In genomic region chr1:209895709-209896108, GRCh38 we compare ENCODE assay signal across 15 cellular contexts. TPM values are rescaled to one million over a fixed set of nuclear protein-coding genes. Genes with fewer than 3 reads are reported as not detected.
A peak's percentile ranks its signal among the peaks of the same experiment; 100 is the strongest.
DNase-seq lines count a peak whose midpoint lies in the region; ATAC-seq and TF ChIP-seq lines count a peak whose summit lies in the region.
"Had no signal": no experiment of that assay in that cellular context is flagged by ENCODE, and none has a peak within 500 bp of the region (broad histone marks: within the 10 kb centered on the region; RNA-seq: fewer than 3 reads in every experiment).

No MANE protein-coding gene starts in this region.

- H3K4me1 Mint-ChIP-seq in CD4-positive, alpha-beta T cell (ENCODE audit: low read depth): peaks cover 12% of the 10 kb centered on the region
- H3K4me1 Mint-ChIP-seq: activated naive CD8-positive, alpha-beta T cell treated with anti-CD3 and anti-CD28 coated beads, Interleukin-2, amount 10 ng/mL, durations not matched to agents 7 days and 5 days had no signal

- no peak overlapping the region for H2AFZ ChIP-seq in MM.1S (ENCODE audit: low read length)

- no peaks in the 10 kb centered on the region for H4K20me1 ChIP-seq in MM.1S (ENCODE audit: insufficient read depth, low read length)

- no peaks in the 10 kb centered on the region for H3K36me3 Mint-ChIP-seq in CD4-positive, alpha-beta T cell (ENCODE audit: low read depth)
- H3K36me3 Mint-ChIP-seq: activated naive CD8-positive, alpha-beta T cell treated with anti-CD3 and anti-CD28 coated beads, Interleukin-2, amount 10 ng/mL, durations not matched to agents 7 days and 5 days had no signal

- CTCF ChIA-PET in CD4-positive, alpha-beta T cell (lab: Charles Lee): no interaction called here

- intact Hi-C loops in CD4-positive, alpha-beta T cell (cut with DNase I, micrococcal nuclease): no loop called here

- H3K9ac ChIP-seq in adipocyte (ENCODE audit: low read length): no peak overlapping the region
- H3K9ac ChIP-seq in MM.1S (ENCODE audit: low read length): no peak overlapping the region

- no peaks in the 10 kb centered on the region for H3K27me3 ChIP-seq in adipocyte (replicated peaks; ENCODE audit: control insufficient read depth, insufficient read depth, low read length)
- no peaks in the 10 kb centered on the region for H3K27me3 ChIP-seq in CD4-positive, alpha-beta T cell (ENCODE audit: control insufficient read depth, insufficient read depth, low read length)
- H3K27me3 ChIP-seq in MM.1S (replicated peaks; ENCODE audit: insufficient read depth, low read length): no peaks in the 10 kb centered on the region
- H3K27me3 ChIP-seq: right atrium auricular region, vagina had no signal

- no peaks in the 10 kb centered on the region for H3F3A ChIP-seq in MM.1S (ENCODE audit: insufficient read depth, low read length)

- peaks cover 13% of the 10 kb centered on the region for H3K27me3 Mint-ChIP-seq in CD4-positive, alpha-beta T cell
- H3K27me3 Mint-ChIP-seq: activated naive CD8-positive, alpha-beta T cell treated with anti-CD3 and anti-CD28 coated beads, Interleukin-2, amount 10 ng/mL, durations not matched to agents 7 days and 5 days had no signal

- no peaks in the 10 kb centered on the region for H3K79me2 ChIP-seq in MM.1S (ENCODE audit: low read length)

- TF ChIP-seq CTCF in AG09319 (IDR thresholded peaks at IDR 0.05; ENCODE audit: low read depth, low read length): no peak
- no peak for TF ChIP-seq CTCF in CD4-positive, alpha-beta T cell (IDR thresholded peaks at IDR 0.05)
- TF ChIP-seq CTCF in MM.1S (IDR thresholded peaks at IDR 0.05; ENCODE audit: low read length): no peak

- H3K4me1 ChIP-seq in adipocyte (ENCODE audit: control insufficient read depth, insufficient read depth, low read length): peaks cover 10% of the 10 kb centered on the region
- H3K4me1 ChIP-seq in MM.1S (ENCODE audit: low read length): no peaks in the 10 kb centered on the region
- H3K4me1 ChIP-seq: right atrium auricular region, SJCRH30, vagina had no signal

- DNase-seq in AG09319 (ENCODE audit: extremely low read depth, low read depth) (peak; percentile 29), H4 (ENCODE audit: low spot score) (peak; percentile 39), adipocyte (ENCODE audit: low read depth) (peak; percentile 46), islet precursor cell (peak; percentile 90), inferior parietal cortex (ENCODE audit: extremely low spot score) (no peak), NCI-H69 (lab: John Stamatoyannopoulos, UW) (no peak), MM.1S (no peak)
- DNase-seq in CD4-positive, alpha-beta T cell: no peak
- DNase-seq: activated naive CD8-positive, alpha-beta T cell treated with anti-CD3 and anti-CD28 coated beads, Interleukin-2, amount 10 ng/mL, durations not matched to agents 7 days and 5 days; effector memory CD4-positive, alpha-beta T cell; NCI-H1092 treated with DMSO at 0.1 percent for 48 hours; NCI-H524 treated with DMSO at 0.1 percent for 48 hours had no signal

- H3K4me2 ChIP-seq in MM.1S (ENCODE audit: low read depth, low read length): no peak overlapping the region

- ATAC-seq in CD4-positive, alpha-beta T cell (ENCODE audit: poor library complexity): no peak

- no peaks in the 10 kb centered on the region for H3K9me3 Mint-ChIP-seq in CD4-positive, alpha-beta T cell
- H3K9me3 Mint-ChIP-seq: activated naive CD8-positive, alpha-beta T cell treated with anti-CD3 and anti-CD28 coated beads, Interleukin-2, amount 10 ng/mL, durations not matched to agents 7 days and 5 days had no signal

- H3K4me3 ChIP-seq in adipocyte (ENCODE audit: low read length): no peak overlapping the region
- no peak overlapping the region for H3K4me3 ChIP-seq in MM.1S (ENCODE audit: low read length)
- H3K4me3 ChIP-seq: right atrium auricular region, SJCRH30, vagina had no signal

- no peak overlapping the region for H3K4me3 Mint-ChIP-seq in CD4-positive, alpha-beta T cell
- H3K4me3 Mint-ChIP-seq: activated naive CD8-positive, alpha-beta T cell treated with anti-CD3 and anti-CD28 coated beads, Interleukin-2, amount 10 ng/mL, durations not matched to agents 7 days and 5 days had no signal

- no peak overlapping the region for H3K27ac ChIP-seq in CD4-positive, alpha-beta T cell (ENCODE audit: low read depth, low read length)
- no peak overlapping the region for H3K27ac ChIP-seq in MM.1S (ENCODE audit: low read length)
- H3K27ac ChIP-seq: right atrium auricular region, SJCRH30, vagina had no signal

- H3K9me2 ChIP-seq in MM.1S (replicated peaks; ENCODE audit: insufficient read depth, low read length): no peaks in the 10 kb centered on the region

- POLR2A ChIA-PET in CD4-positive, alpha-beta T cell (lab: Charles Lee): no interaction called here

- H3K9me3 ChIP-seq in adipocyte (ENCODE audit: control insufficient read depth, low read length): peaks cover 3% of the 10 kb centered on the region
- H3K9me3 ChIP-seq in CD4-positive, alpha-beta T cell (ENCODE audit: control insufficient read depth, low read length): no peaks in the 10 kb centered on the region
- no peaks in the 10 kb centered on the region for H3K9me3 ChIP-seq in MM.1S (replicated peaks; ENCODE audit: insufficient read depth, low read length)
- H3K9me3 ChIP-seq: right atrium auricular region, vagina had no signal

- H3K27ac Mint-ChIP-seq in CD4-positive, alpha-beta T cell: no peak overlapping the region
- H3K27ac Mint-ChIP-seq: activated naive CD8-positive, alpha-beta T cell treated with anti-CD3 and anti-CD28 coated beads, Interleukin-2, amount 10 ng/mL, durations not matched to agents 7 days and 5 days had no signal

- no peaks in the 10 kb centered on the region for H3K36me3 ChIP-seq in adipocyte (ENCODE audit: control insufficient read depth, insufficient read depth, low read length, severe bottlenecking)
- H3K36me3 ChIP-seq in MM.1S (replicated peaks; ENCODE audit: insufficient read depth, low read length): no peaks in the 10 kb centered on the region
- H3K36me3 ChIP-seq: right atrium auricular region, SJCRH30, vagina had no signal

RNA-seq across cellular contexts. Expression of gene SYT14, which starts 42.3 kb away (rescaled TPM):
- 3.1 TPM in 2 replicates for total RNA-seq in H4 (2014; rRNA removed; shearing (Covaris generic))
- not detected for total RNA-seq in CD4-positive, alpha-beta T cell
- total RNA-seq: activated naive CD8-positive, alpha-beta T cell treated with anti-CD3 and anti-CD28 coated beads, Interleukin-2, amount 10 ng/mL, durations not matched to agents 7 days and 5 days; SJCRH30 had no signal

Comparison
In these comparisons a context has a peak if more than half of its experiments do, and no peak if none do; other contexts are left out.
1. DNase-seq: peak in AG09319 (single experiment), H4 (single experiment), adipocyte (single experiment) and islet precursor cell (single experiment); none in inferior parietal cortex (single experiment), CD4-positive, alpha-beta T cell (0 of 10), NCI-H69 (single experiment) and MM.1S (single experiment).